ENCODE assay signal across 1 cellular context in the genomic region with DNA sequence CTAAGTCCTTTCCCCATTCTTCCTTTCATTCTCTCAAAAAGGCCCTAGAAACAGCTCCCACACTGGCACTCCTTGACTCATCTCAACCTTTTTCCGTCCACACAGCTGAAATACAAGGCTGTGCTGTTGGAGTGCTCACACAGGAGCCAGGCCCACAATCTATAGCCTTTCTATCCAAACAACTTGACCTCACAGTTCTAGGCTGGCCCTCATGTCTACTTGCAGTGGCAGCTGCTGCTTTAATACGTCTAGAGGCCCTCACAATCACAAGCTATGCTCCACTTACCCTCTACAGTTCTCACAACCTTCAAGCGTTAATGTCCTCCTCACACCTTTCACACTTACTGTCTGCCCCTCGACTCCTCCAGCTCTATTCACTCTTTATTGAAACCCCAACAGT.
TF ChIP-seq lines count a peak whose summit lies in the region.

No MANE protein-coding gene starts in this region.

TF ChIP-seq in H1, 55 proteins besides CTCF, POLR2A, EP300 and RAD21:
- TF ChIP-seq RFX5 (IDR thresholded peaks at IDR 0.05; ENCODE audit: borderline replicate concordance, low read depth, low read length) (no peak), CHD1 (IDR thresholded peaks at IDR 0.05; ENCODE audit: low read depth, low read length) (no peak), CBX5 (IDR thresholded peaks at IDR 0.05; ENCODE audit: low read depth, low read length) (no peak), RBBP5 (IDR thresholded peaks at IDR 0.05; ENCODE audit: borderline replicate concordance, low read depth, low read length) (no peak), EGR1 (IDR thresholded peaks at IDR 0.05; ENCODE audit: borderline replicate concordance, low read depth, low read length) (no peak), SIRT6 (IDR thresholded peaks at IDR 0.05; ENCODE audit: low read length) (no peak), NANOG (IDR thresholded peaks at IDR 0.05; ENCODE audit: insufficient read depth, low read depth, low read length, poor library complexity, severe bottlenecking) (no peak), HDAC6 (IDR thresholded peaks at IDR 0.05; ENCODE audit: low read depth, low read length) (no peak)
